ENCODE assay signal across 24 cellular contexts in genomic region chr1:110579460-110579859, GRCh38. TPM values are rescaled to one million over a fixed set of nuclear protein-coding genes. Genes with fewer than 3 reads are reported as not detected.
A peak's percentile ranks its signal among the peaks of the same experiment; 100 is the strongest.
DNase-seq lines count a peak whose midpoint lies in the region; ATAC-seq, FAIRE-seq and TF ChIP-seq lines count a peak whose summit lies in the region.
"Had no signal": no experiment of that assay in that cellular context is flagged by ENCODE, and none has a peak within 500 bp of the region (broad histone marks: within the 10 kb centered on the region; RNA-seq: fewer than 3 reads in every experiment).

No MANE protein-coding gene starts in this region.

- H3K79me2 ChIP-seq in HepG2 (ENCODE audit: insufficient read depth, low read length), result no peaks in the 10 kb centered on the region

- H3K4me2 ChIP-seq in HepG2 (ENCODE audit: low read depth, low read length), result no peak overlapping the region
- H3K4me2 ChIP-seq: A549; BLaER1 treated with 17β-estradiol and CSF1 and Interleukin-3, amounts not matched to agents 10 nM and 100 nM had no signal

- TF ChIP-seq RAD21 in HepG2 (CRISPR knock-in tag; IDR thresholded peaks at IDR 0.05), result no peak

- H2AFZ ChIP-seq in HepG2 (ENCODE audit: low read length), result no peak overlapping the region

- H3K36me3 Mint-ChIP-seq in neural crest cell (ENCODE audit: low read depth) (no peaks in the 10 kb centered on the region), immature natural killer cell (no peaks in the 10 kb centered on the region)
- no peaks in the 10 kb centered on the region for H3K36me3 Mint-ChIP-seq in CD4-positive, alpha-beta memory T cell

- CTCF ChIA-PET in HepG2 (lab: Yijun Ruan, JAX; ENCODE audit: low intra/inter-chr PET ratio, low total read pairs), result no interaction called here
- CTCF ChIA-PET in CD4-positive, alpha-beta memory T cell (lab: Charles Lee; ENCODE audit: partially characterized antibody), result no interaction called here

- DNase-seq in HepG2 (ENCODE audit: low spot score), result no peak
- no peak for DNase-seq in right lobe of liver
- no peak for DNase-seq in neural crest cell (ENCODE audit: low read depth, low spot score)
- peak; percentile 14 for DNase-seq in small intestine
- DNase-seq in CD4-positive, alpha-beta memory T cell, result no peak
- no peak for DNase-seq in immature natural killer cell
- DNase-seq in dermis blood vessel endothelial cell, result no peak
- DNase-seq: AML-193; Caco-2; Calu3; CD4-positive, alpha-beta T cell; DMS79 treated with DMSO at 0.1 percent for 48 hours; GF-D8 had no signal

- no peaks in the 10 kb centered on the region for H4K20me1 ChIP-seq in HepG2 (ENCODE audit: insufficient read depth, low read length)
- H4K20me1 ChIP-seq: BLaER1 treated with 17β-estradiol and CSF1 and Interleukin-3, amounts not matched to agents 10 nM and 100 nM had no signal

- in situ Hi-C loops in HepG2 (cut with HindIII; ENCODE audit: extremely low pct_ligation_motif_present, low pct_unique_long_range_greater_than_20kb), result no loop called here

- BruUV-seq in HepG2 (replicated peaks; lab: Mats Ljungman, UMichigan), result no TSS peak

- H3K36me3 ChIP-seq in HepG2 (replicated peaks in 1 of 2; ENCODE audit: control insufficient read depth in 1 of 2, insufficient read depth in 2 of 2, low read length in 2 of 2), result no peaks in the 10 kb centered on the region
- H3K36me3 ChIP-seq in right lobe of liver, result no peaks in the 10 kb centered on the region
- H3K36me3 ChIP-seq in small intestine (ENCODE audit: control insufficient read depth in 2 of 2, insufficient read depth in 2 of 2, low read length in 2 of 2), result no peaks in the 10 kb centered on the region
- no peaks in the 10 kb centered on the region for H3K36me3 ChIP-seq in CD4-positive, alpha-beta memory T cell (ENCODE audit: insufficient read depth, low read length)
- H3K36me3 ChIP-seq: BLaER1 treated with 17β-estradiol and CSF1 and Interleukin-3, amounts not matched to agents 10 nM and 100 nM had no signal

- TF ChIP-seq EP300 in HepG2 (IDR thresholded peaks at IDR 0.05; ENCODE audit: low read depth in 2 of 2, low read length in 2 of 2) (no peak), HepG2 (CRISPR knock-in tag; IDR thresholded peaks at IDR 0.05; ENCODE audit: borderline replicate concordance) (no peak)

- H3K27me3 ChIP-seq in HepG2 (ENCODE audit: control insufficient read depth in 1 of 2, insufficient read depth in 2 of 2, low read length in 2 of 2), result 0 out of 5 replicates have a peak, but pooled peaks cover 0 to under 1% of the 10 kb centered on the region in 2 experiments
- no peaks in the 10 kb centered on the region for H3K27me3 ChIP-seq in right lobe of liver
- no peaks in the 10 kb centered on the region for H3K27me3 ChIP-seq in small intestine (ENCODE audit: control insufficient read depth in 2 of 2, insufficient read depth in 2 of 2, low read length in 2 of 2)
- no peaks in the 10 kb centered on the region for H3K27me3 ChIP-seq in CD4-positive, alpha-beta memory T cell (ENCODE audit: insufficient read depth, low read length)
- H3K27me3 ChIP-seq: BLaER1 treated with 17β-estradiol and CSF1 and Interleukin-3, amounts not matched to agents 10 nM and 100 nM had no signal

- no peaks in the 10 kb centered on the region for H3K27me3 Mint-ChIP-seq in neural crest cell (ENCODE audit: low read depth)
- peaks cover 9 to 16% of the 10 kb centered on the region in 2 donors for H3K27me3 Mint-ChIP-seq in CD4-positive, alpha-beta memory T cell
- peaks cover 2 to 11% (median 2%) of the 10 kb centered on the region in 3 donors for H3K27me3 Mint-ChIP-seq in immature natural killer cell (ENCODE audit: low read depth in 3 of 3)

- H3K9me3 ChIP-seq in HepG2 (ENCODE audit: low read length) (no peaks in the 10 kb centered on the region), right lobe of liver (no peaks in the 10 kb centered on the region), small intestine (ENCODE audit: control insufficient read depth, low read depth) (no peaks in the 10 kb centered on the region)
- no peaks in the 10 kb centered on the region for H3K9me3 ChIP-seq in CD4-positive, alpha-beta memory T cell (ENCODE audit: control insufficient read depth in 1 of 2, low read length in 2 of 2)
- H3K9me3 ChIP-seq: A549, Caco-2 had no signal

- TF ChIP-seq CTCF in HepG2 (CRISPR knock-in tag; IDR thresholded peaks at IDR 0.05) (no peak), right lobe of liver (IDR thresholded peaks at IDR 0.05) (no peak), neural crest cell (conservative IDR thresholded peaks at IDR 0.05) (no peak)

- TF ChIP-seq POLR2A in HepG2 (IDR thresholded peaks at IDR 0.05; ENCODE audit: insufficient read depth in 1 of 2, low read depth in 2 of 2, low read length in 2 of 2) (no peak), right lobe of liver (IDR thresholded peaks at IDR 0.05) (no peak)

- H3K4me3 Mint-ChIP-seq in neural crest cell (no peak overlapping the region), immature natural killer cell (no peak overlapping the region)
- H3K4me3 Mint-ChIP-seq in CD4-positive, alpha-beta memory T cell, result no peak overlapping the region
- H3K4me3 Mint-ChIP-seq: B cell; CD4-positive, alpha-beta T cell had no signal

- H3K9me3 Mint-ChIP-seq in neural crest cell, result peaks cover 11% of the 10 kb centered on the region
- H3K9me3 Mint-ChIP-seq in CD4-positive, alpha-beta memory T cell, result peaks cover 0 to 2% (median 0%) of the 10 kb centered on the region in 8 donors
- no peaks in the 10 kb centered on the region for H3K9me3 Mint-ChIP-seq in immature natural killer cell
- H3K9me3 Mint-ChIP-seq: CD4-positive, alpha-beta T cell had no signal

- peaks cover 23% of the 10 kb centered on the region for H3K4me1 Mint-ChIP-seq in neural crest cell
- no peaks in the 10 kb centered on the region for H3K4me1 Mint-ChIP-seq in CD4-positive, alpha-beta memory T cell
- no peaks in the 10 kb centered on the region for H3K4me1 Mint-ChIP-seq in immature natural killer cell
- H3K4me1 Mint-ChIP-seq: B cell had no signal

- H3K4me3 ChIP-seq in HepG2 (replicated peaks in 1 of 3; ENCODE audit: insufficient read depth in 1 of 3, low read depth in 2 of 3, low read length in 3 of 3) (no peak overlapping the region), right lobe of liver (no peak overlapping the region), small intestine (ENCODE audit: low read depth in 1 of 2, low read length in 2 of 2) (no peak overlapping the region)
- no peak overlapping the region for H3K4me3 ChIP-seq in CD4-positive, alpha-beta memory T cell (ENCODE audit: low read length in 2 of 2)
- H3K4me3 ChIP-seq: A549; BLaER1 treated with 17β-estradiol and CSF1 and Interleukin-3, amounts not matched to agents 10 nM and 100 nM had no signal

- ATAC-seq in HepG2 (peak; percentile 71), right lobe of liver (no peak)
- ATAC-seq: A549 had no signal

- POLR2A ChIA-PET in HepG2 (lab: Yijun Ruan, JAX), result no interaction called here
- POLR2A ChIA-PET in CD4-positive, alpha-beta memory T cell (lab: Charles Lee; ENCODE audit: partially characterized antibody), result no interaction called here

- H3K4me1 ChIP-seq in HepG2 (ENCODE audit: insufficient read depth, low read length) (peaks cover 6% of the 10 kb centered on the region; the same call in 1 of the 2 replicates), right lobe of liver (no peaks in the 10 kb centered on the region), small intestine (ENCODE audit: control insufficient read depth in 2 of 2, insufficient read depth in 1 of 2, low read depth in 1 of 2, low read length in 1 of 2) (no peaks in the 10 kb centered on the region)
- H3K4me1 ChIP-seq in CD4-positive, alpha-beta memory T cell (ENCODE audit: insufficient read depth, low read length), result no peaks in the 10 kb centered on the region
- H3K4me1 ChIP-seq: A549; BLaER1 treated with 17β-estradiol and CSF1 and Interleukin-3, amounts not matched to agents 10 nM and 100 nM; Caco-2 had no signal

- FAIRE-seq in HepG2 (lab: Jason Lieb, UNC) (no peak), small intestine (lab: Jason Lieb, UNC) (no peak)
- FAIRE-seq: A549, D721Med, G401.6, GM12891, GM19239 had no signal

- WGBS in HepG2 (ENCODE audit: low lambda C conversion rate), result 2% methylated on average over 3 of the region's 3 CpGs
- 53% methylated on average over 3 of the region's 3 CpGs for WGBS in right lobe of liver (ENCODE audit: insufficient coverage, low coverage, low lambda C conversion rate, missing lambda C conversion rate)
- WGBS in small intestine, 3 donors, result 37 to 67% (median 39%) methylated on average over 3 of the region's 3 CpGs

- intact Hi-C loops in HepG2 (cut with micrococcal nuclease; ENCODE audit: unreplicated experiment) (no loop called here), right lobe of liver (cut with DNase I) (no loop called here)
- intact Hi-C loops in CD4-positive, alpha-beta memory T cell (cut with micrococcal nuclease), result no loop called here

- H3K27ac Mint-ChIP-seq in neural crest cell (ENCODE audit: unreplicated experiment) (peak overlapping the region; percentile 32), immature natural killer cell (no peak overlapping the region)
- no peak overlapping the region for H3K27ac Mint-ChIP-seq in CD4-positive, alpha-beta memory T cell
- H3K27ac Mint-ChIP-seq: B cell; CD4-positive, alpha-beta T cell had no signal

- H3K9ac ChIP-seq in HepG2 (ENCODE audit: insufficient read depth, low read depth, low read length), result no peak overlapping the region
- H3K9ac ChIP-seq: BLaER1 treated with 17β-estradiol and CSF1 and Interleukin-3, amounts not matched to agents 10 nM and 100 nM had no signal

- H3K27ac ChIP-seq in HepG2 (ENCODE audit: extremely low read length, insufficient read depth, low read length) (no peak overlapping the region), right lobe of liver (no peak overlapping the region), small intestine (ENCODE audit: low read depth in 1 of 2, low read length in 1 of 2) (no peak overlapping the region)
- H3K27ac ChIP-seq in CD4-positive, alpha-beta memory T cell (ENCODE audit: low read depth, low read length), result no peak overlapping the region
- H3K27ac ChIP-seq: 22Rv1; A549; BLaER1 treated with 17β-estradiol and CSF1 and Interleukin-3, amounts not matched to agents 10 nM and 100 nM; C4-2B had no signal

RNA-seq across cellular contexts. Expression of gene KCNA2, which starts 26.7 kb away (rescaled TPM):
- total RNA-seq in HepG2 (2016; rRNA removed; fragmentation: Illumina TruSeq; extraction: Trizol) (not detected in 2 replicates), right lobe of liver (under 1 TPM in 3 of 6 experiments, not detected in 3; 0.04 to 0.10 (median 0.07) TPM), neural crest cell (2.5 and 2.8 TPM in 2 replicates), dermis blood vessel endothelial cell (not detected in 2 replicates)
- not detected in 2 replicates for total RNA-seq in HepG2 (2016; cell fraction: cytosol; rRNA removed; fragmentation: Illumina TruSeq; extraction: Trizol; ENCODE audit: low read depth)
- not detected in 2 replicates for total RNA-seq in HepG2 (2016; cell fraction: insoluble cytoplasmic fraction; rRNA removed; fragmentation: Illumina TruSeq; extraction: Trizol)
- total RNA-seq in HepG2 (2016; cell fraction: membrane; rRNA removed; fragmentation: Illumina TruSeq; extraction: Trizol), result not detected in 2 replicates
- not detected in 2 replicates for total RNA-seq in HepG2 (2016; cell fraction: nucleus; rRNA removed; fragmentation: Illumina TruSeq; extraction: Trizol)
- polyA plus RNA-seq in HepG2 (2011; rRNA removed) (not detected in 2 replicates), small intestine (under 1 TPM in 1 of 3 donors, not detected in 2; 0.28 TPM), immature natural killer cell (not detected)
- polyA plus RNA-seq in HepG2 (2011; cell fraction: cytosol; rRNA removed), result not detected in 2 replicates
- polyA plus RNA-seq in HepG2 (2011; cell fraction: nucleus; rRNA removed), result not detected in 2 replicates
- not detected in 2 replicates for polyA plus RNA-seq in HepG2 (2012)
- polyA plus RNA-seq in HepG2 (2016; cell fraction: cytosol; fragmentation: Illumina TruSeq; extraction: Trizol; ENCODE audit: low read depth), result not detected in 2 replicates
- polyA plus RNA-seq in HepG2 (2016; cell fraction: insoluble cytoplasmic fraction; fragmentation: Illumina TruSeq; extraction: Trizol; ENCODE audit: low read depth), result not detected in 2 replicates
- polyA plus RNA-seq in HepG2 (2016; cell fraction: membrane; fragmentation: Illumina TruSeq; extraction: Trizol; ENCODE audit: low read depth), result not detected in 2 replicates
- polyA plus RNA-seq in HepG2 (2016; cell fraction: nucleus; fragmentation: Illumina TruSeq; extraction: Trizol; ENCODE audit: insufficient read depth, low read depth), result not detected in 2 replicates
- polyA minus RNA-seq in HepG2 (2011; rRNA and poly(A)+ RNA removed; ENCODE audit: low replicate concordance), result not detected in 2 replicates
- not detected in 2 replicates for polyA minus RNA-seq in HepG2 (2011; cell fraction: cytosol; rRNA and poly(A)+ RNA removed)
- not detected in 2 replicates for polyA minus RNA-seq in HepG2 (2011; cell fraction: nucleus; rRNA and poly(A)+ RNA removed)
- 1 to 10 TPM; 1.2 to 2.2 TPM for total RNA-seq in CD4-positive, alpha-beta memory T cell
- 1 to 10 TPM in 1 of 2 donors, under 1 TPM in 1; 0.26 to 1.0 TPM for polyA plus RNA-seq in CD4-positive, alpha-beta memory T cell
- total RNA-seq: A172, Calu3 had no signal
- polyA plus RNA-seq: BJ had no signal
